ENCODE assay signal across 20 cellular contexts in genomic region chr19:5933391-5933998, GRCh38. TPM values are rescaled to one million over a fixed set of nuclear protein-coding genes. Genes with fewer than 3 reads are reported as not detected.
A peak's percentile ranks its signal among the peaks of the same experiment; 100 is the strongest.
DNase-seq lines count a peak whose midpoint lies in the region; ATAC-seq and TF ChIP-seq lines count a peak whose summit lies in the region.
"Had no signal": no experiment of that assay in that cellular context is flagged by ENCODE, and none has a peak within 500 bp of the region (broad histone marks: within the 10 kb centered on the region; RNA-seq: fewer than 3 reads in every experiment).

No MANE protein-coding gene starts in this region.

- peaks cover 41% of the 10 kb centered on the region for H3K79me2 ChIP-seq in hepatocyte

- H3K27me3 ChIP-seq in hepatocyte (no peaks in the 10 kb centered on the region), sigmoid colon (no peaks in the 10 kb centered on the region), ovary (no peaks in the 10 kb centered on the region)
- H3K27me3 ChIP-seq: adrenal gland, tibial artery had no signal

- TF ChIP-seq EP300 in sigmoid colon (IDR thresholded peaks at IDR 0.05): no peak
- no peak for TF ChIP-seq EP300 in ovary (IDR thresholded peaks at IDR 0.05)

- H3K27ac ChIP-seq in angular gyrus (ENCODE audit: low read depth, low read length) (peak overlapping the region; percentile 47), hepatocyte (peak overlapping the region; percentile 71), sigmoid colon (peak overlapping the region; percentile 69 to 85 (median 77)), ovary (no peak overlapping the region)
- H3K27ac ChIP-seq: tibial artery had no signal

- no peak overlapping the region for H2AFZ ChIP-seq in hepatocyte

- no peak for ATAC-seq in HG03354 (IDR thresholded peaks at IDR 0.05; ENCODE audit: poor library complexity, severe bottlenecking, unreplicated experiment)
- ATAC-seq: K562, SK-N-SH treated with all-trans-retinoic acid at 6 μM for 48 hours had no signal

- no peak overlapping the region for H3K4me2 ChIP-seq in hepatocyte

- H3K9me3 ChIP-seq in hepatocyte (ENCODE audit: low read depth) (no peaks in the 10 kb centered on the region), sigmoid colon (no peaks in the 10 kb centered on the region), ovary (no peaks in the 10 kb centered on the region)
- H3K9me3 ChIP-seq: adrenal gland, Caco-2, tibial artery had no signal

- H3K9me2 ChIP-seq in hepatocyte (replicated peaks; ENCODE audit: insufficient read depth): no peaks in the 10 kb centered on the region

- H3K4me3 ChIP-seq in LNCaP clone FGC (ENCODE audit: low read depth, low read length): no peak overlapping the region
- no peak overlapping the region for H3K4me3 ChIP-seq in hepatocyte
- no peak overlapping the region for H3K4me3 ChIP-seq in sigmoid colon
- H3K4me3 ChIP-seq in ovary: no peak overlapping the region
- H3K4me3 ChIP-seq: adrenal gland, K562, tibial artery had no signal

- no peak for TF ChIP-seq CTCF in LNCaP clone FGC (IDR thresholded peaks at IDR 0.05; ENCODE audit: control insufficient read depth, extremely low read depth, insufficient read depth)
- no peak for TF ChIP-seq CTCF in hepatocyte (IDR thresholded peaks at IDR 0.05; ENCODE audit: poor library complexity)
- no peak for TF ChIP-seq CTCF in sigmoid colon (IDR thresholded peaks at IDR 0.05)
- no peak for TF ChIP-seq CTCF in ovary (IDR thresholded peaks at IDR 0.05)

- peaks cover 14% of the 10 kb centered on the region for H4K20me1 ChIP-seq in hepatocyte (ENCODE audit: insufficient read depth, poor library complexity, severe bottlenecking)

- no peak for TF ChIP-seq POLR2A in sigmoid colon (IDR thresholded peaks at IDR 0.05)
- no peak for TF ChIP-seq POLR2A in ovary (IDR thresholded peaks at IDR 0.05)

- H3K36me3 ChIP-seq in hepatocyte (replicated peaks; ENCODE audit: insufficient read depth, low read depth): no peaks in the 10 kb centered on the region
- H3K36me3 ChIP-seq in sigmoid colon: peaks cover 12 to 53% (median 14%) of the 10 kb centered on the region in 4 donors
- no peaks in the 10 kb centered on the region for H3K36me3 ChIP-seq in ovary

- H3K4me1 ChIP-seq in hepatocyte (ENCODE audit: insufficient read depth): peaks cover 30% of the 10 kb centered on the region
- peaks cover 0 to 90% (median 64%) of the 10 kb centered on the region in 4 donors for H3K4me1 ChIP-seq in sigmoid colon
- peaks cover 11% of the 10 kb centered on the region for H3K4me1 ChIP-seq in ovary (ENCODE audit: insufficient read depth)
- H3K4me1 ChIP-seq: Caco-2 had no signal

- intact Hi-C loops in sigmoid colon (cut with DNase I): no loop called here
- intact Hi-C loops in ovary (cut with DNase I): no loop called here

- WGBS in hepatocyte (ENCODE audit: low lambda C conversion rate, missing lambda C conversion rate): 90% methylated on average over 17 of the region's 17 CpGs
- WGBS in sigmoid colon, 2 donors: 94 to 96% methylated on average over 17 of the region's 17 CpGs
- WGBS in ovary, 3 donors: 81 to 90% (median 86%) methylated on average over 17 of the region's 17 CpGs

- peak; percentile 7 for DNase-seq in LNCaP clone FGC (ENCODE audit: low read depth)
- DNase-seq in hepatocyte (ENCODE audit: low spot score): no peak
- DNase-seq in sigmoid colon: no peak
- no peak for DNase-seq in ovary
- no peak for DNase-seq in activated CD4-positive, CD25-positive, alpha-beta regulatory T cell treated with anti-CD3 and anti-CD28 coated beads, Interleukin-2, amount 50 U/mL, for 72 hours
- DNase-seq: activated CD4-positive, alpha-beta T cell treated with anti-CD3 and anti-CD28 coated beads for 1 hour; adrenal gland; AML-193; Caco-2; HFFc6; islet precursor cell; mesendoderm; NCI-H2081; NCI-H446; T-helper 9 cell; tibial artery had no signal

RNA-seq across cellular contexts. Expression of gene CAPS, which starts 19.4 kb away (rescaled TPM):
- total RNA-seq in hepatocyte (7.5 and 15.5 TPM in 2 replicates), sigmoid colon (10 to 100 TPM in 2 of 4 donors, 1 to 10 TPM in 2; 4.9 to 18.6 (median 9.7) TPM), ovary (100 to 1,000 TPM in 1 of 7 donors, 10 to 100 TPM in 5, 1 to 10 TPM in 1; 7.0 to 313 (median 35.8) TPM)
- polyA plus RNA-seq in hepatocyte (17.8 and 23.1 TPM in 2 replicates), sigmoid colon (10 to 100 TPM in 1 of 3 donors, 1 to 10 TPM in 2; 3.6 to 13.7 (median 3.7) TPM), ovary (10 to 100 TPM in 1 of 2 donors, 1 to 10 TPM in 1; 1.7 to 12.4 TPM)

RNA-seq across cellular contexts. Expression of gene VMAC, which starts 28.8 kb away (rescaled TPM):
- total RNA-seq in hepatocyte (4.3 and 5.9 TPM in 2 replicates), sigmoid colon (10 to 100 TPM in 1 of 4 donors, 1 to 10 TPM in 3; 6.1 to 14.4 (median 8.1) TPM), ovary (1 to 10 TPM; 5.0 to 8.5 (median 7.0) TPM)
- polyA plus RNA-seq in hepatocyte (3.1 and 4.5 TPM in 2 replicates), sigmoid colon (1 to 10 TPM; 1.6 to 6.4 (median 2.4) TPM), ovary (1 to 10 TPM; 3.4 to 6.4 TPM)

RNA-seq across cellular contexts. Expression of gene NDUFA11, which starts 29.9 kb away (rescaled TPM):
- total RNA-seq in hepatocyte (158 and 171 TPM in 2 replicates), sigmoid colon (100 to 1,000 TPM; 242 to 447 (median 353) TPM), ovary (100 to 1,000 TPM; 169 to 352 (median 203) TPM)
- polyA plus RNA-seq in hepatocyte (437 and 441 TPM in 2 replicates), sigmoid colon (100 to 1,000 TPM; 363 to 450 (median 395) TPM), ovary (100 to 1,000 TPM in 1 of 2 donors, 1 to 10 TPM in 1; 3.9 to 315 TPM)

RNA-seq across cellular contexts. Expression of gene RANBP3, which starts 44.4 kb away (rescaled TPM):
- total RNA-seq in hepatocyte: 51.0 and 78.1 TPM in 2 replicates
- polyA plus RNA-seq in hepatocyte: 10.4 and 16.4 TPM in 2 replicates
- 10 to 100 TPM; 63.1 to 86.4 (median 82.7) TPM for total RNA-seq in sigmoid colon
- polyA plus RNA-seq in sigmoid colon: 10 to 100 TPM; 27.0 to 47.5 (median 27.6) TPM
- total RNA-seq in ovary: 10 to 100 TPM; 56.2 to 88.4 (median 67.9) TPM
- 10 to 100 TPM; 54.0 to 72.9 TPM for polyA plus RNA-seq in ovary

Comparison
In these comparisons a context has a peak if more than half of its experiments do, and no peak if none do; other contexts are left out.
1. H3K27ac ChIP-seq: peak in angular gyrus (single experiment), hepatocyte (single experiment) and sigmoid colon (4 of 4); none in ovary (0 of 2).